21 cellular contexts compared by ENCODE assay signal in genomic region chrX:121301822-121302221, GRCh38.
"Had no signal": no experiment of that assay in that cellular context is flagged by ENCODE, and none has a peak within 500 bp of the region (broad histone marks: within the 10 kb centered on the region; RNA-seq: fewer than 3 reads in every experiment).

No MANE protein-coding gene starts in this region.

- ATAC-seq: foreskin keratinocyte, gastroesophageal sphincter, heart left ventricle, left colon, left lobe of liver, left ventricle myocardium superior, lower lobe of right lung, mucosa of descending colon had no signal

- H3K27me3 ChIP-seq: esophagus muscularis mucosa, foreskin keratinocyte, gastroesophageal sphincter, hepatocyte had no signal

- H3K4me3 ChIP-seq: coronary artery, dorsolateral prefrontal cortex, esophagus muscularis mucosa, gastroesophageal sphincter, heart left ventricle, hepatocyte, lower lobe of right lung, mucosa of descending colon had no signal

- H3K4me2 ChIP-seq: hepatocyte had no signal

- H3K36me3 ChIP-seq: esophagus muscularis mucosa, gastroesophageal sphincter, heart left ventricle, lower lobe of right lung had no signal

- H3K4me1 ChIP-seq: esophagus muscularis mucosa, foreskin keratinocyte, gastroesophageal sphincter, heart left ventricle, lower lobe of right lung had no signal

- H3K9me3 ChIP-seq: esophagus muscularis mucosa, gastroesophageal sphincter, heart left ventricle, lower lobe of right lung, mucosa of descending colon had no signal

- H3K27ac ChIP-seq: coronary artery, esophagus muscularis mucosa, foreskin keratinocyte, gastroesophageal sphincter, heart left ventricle, hepatocyte, lower lobe of right lung had no signal

- H2AFZ ChIP-seq: hepatocyte had no signal

- DNase-seq: dermis blood vessel endothelial cell; dorsolateral prefrontal cortex; effector CD4-positive, alpha-beta T cell; effector memory CD4-positive, alpha-beta T cell; foreskin keratinocyte; heart left ventricle; hypothalamus; immature natural killer cell; islet precursor cell; kidney; kidney glomerular epithelial cell; left colon; left ventricle myocardium superior; lower lobe of right lung; mucosa of descending colon; naive B cell had no signal

- H3K79me2 ChIP-seq: hepatocyte had no signal
